ENCODE assay signal across 26 cellular contexts in the genomic region with DNA sequence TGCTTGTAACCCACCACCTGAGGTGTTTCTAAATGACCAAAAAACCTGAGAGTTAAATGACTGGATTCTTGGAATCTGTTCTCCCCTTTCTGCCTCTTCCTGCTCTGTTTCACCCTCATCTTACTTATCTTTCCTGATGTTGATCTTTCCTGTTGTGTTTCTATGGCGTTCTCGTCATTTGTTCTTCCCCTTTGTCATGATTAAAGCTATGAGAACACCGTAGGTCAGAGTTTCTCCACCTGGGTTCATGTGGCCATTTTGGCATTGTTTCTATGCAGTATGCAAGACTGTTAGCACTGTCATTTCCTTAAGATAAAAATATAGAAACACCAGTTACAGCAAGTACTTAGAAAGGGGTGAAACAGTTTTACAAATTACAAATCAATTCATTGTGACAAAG.
"Had no signal": no experiment of that assay in that cellular context is flagged by ENCODE, and none has a peak within 500 bp of the region (broad histone marks: within the 10 kb centered on the region; RNA-seq: fewer than 3 reads in every experiment).

No MANE protein-coding gene starts in this region.

- H3K36me3 Mint-ChIP-seq: natural killer cell had no signal

- H3K27ac Mint-ChIP-seq: activated B cell treated with CpG ODN at 0.5 μM for 24 hours; activated CD4-positive, alpha-beta T cell treated with anti-CD3 and anti-CD28 coated beads for 36 hours; activated naive CD4-positive, alpha-beta T cell treated with anti-CD3 and anti-CD28 coated beads for 36 hours; activated naive CD8-positive, alpha-beta T cell treated with anti-CD3 and anti-CD28 coated beads for 36 hours; activated T-helper 1 cell treated with anti-CD3 and anti-CD28 coated beads, Interleukin-12 subunit alpha, Interleukin-12 subunit beta, Interleukin-2, Interleukin-4 antibody, amounts not matched to agents 30 ng/mL and 10 ng/mL and 1 ng/mL, durations not matched to agents 14 hours and 24 hours and 36 hours; memory B cell; natural killer cell; neural progenitor cell; stimulated activated naive B cell treated with anti-CD40 and anti-IgM and Interleukin-4, amounts not matched to agents 10 μg/mL and 1 μg/mL and 100 μg/mL, for 72 hours; T-cell; T-helper 2 cell treated with Interferon-gamma antibody and Interleukin-4, amounts not matched to agents 5 μg/mL and 100 μg/mL, for 36 hours had no signal

- H3K4me3 Mint-ChIP-seq: activated B cell treated with CpG ODN at 0.5 μM for 24 hours; activated CD4-positive, alpha-beta T cell treated with anti-CD3 and anti-CD28 coated beads for 36 hours; activated naive CD4-positive, alpha-beta T cell treated with anti-CD3 and anti-CD28 coated beads for 36 hours; activated naive CD8-positive, alpha-beta T cell treated with anti-CD3 and anti-CD28 coated beads for 36 hours; activated T-helper 1 cell treated with anti-CD3 and anti-CD28 coated beads, Interleukin-12 subunit alpha, Interleukin-12 subunit beta, Interleukin-2, Interleukin-4 antibody, amounts not matched to agents 30 ng/mL and 10 ng/mL and 1 ng/mL, durations not matched to agents 14 hours and 24 hours and 36 hours; memory B cell; natural killer cell; neural progenitor cell; stimulated activated naive B cell treated with anti-CD40 and anti-IgM and Interleukin-4, amounts not matched to agents 10 μg/mL and 1 μg/mL and 100 μg/mL, for 72 hours; T-cell; T-helper 2 cell treated with Interferon-gamma antibody and Interleukin-4, amounts not matched to agents 5 μg/mL and 100 μg/mL, for 36 hours had no signal

- H3K9ac ChIP-seq: neural progenitor cell, parathyroid adenoma had no signal

- H3K27me3 ChIP-seq: adrenal gland, body of pancreas, gastrocnemius medialis, heart left ventricle, neural progenitor cell, testis, transverse colon had no signal

- H3K4me1 ChIP-seq: adrenal gland, body of pancreas, neural progenitor cell, parathyroid adenoma, testis, transverse colon had no signal

- H3K4me2 ChIP-seq: neural progenitor cell had no signal

- H2AFZ ChIP-seq: neural progenitor cell, parathyroid adenoma had no signal

- H3K36me3 ChIP-seq: adrenal gland, gastrocnemius medialis, neural progenitor cell, transverse colon had no signal

- H3K9me3 ChIP-seq: adrenal gland, body of pancreas, gastrocnemius medialis, testis, transverse colon had no signal

- ATAC-seq: activated CD4-positive, alpha-beta T cell treated with anti-CD3 and anti-CD28 coated beads for 36 hours; body of pancreas; gastrocnemius medialis; heart left ventricle; natural killer cell; right cardiac atrium; stimulated activated naive B cell treated with anti-CD40 and anti-IgM and Interleukin-4, amounts not matched to agents 10 μg/mL and 1 μg/mL and 100 μg/mL, for 72 hours; T-cell had no signal

- H3K4me1 Mint-ChIP-seq: activated CD4-positive, alpha-beta T cell treated with anti-CD3 and anti-CD28 coated beads for 36 hours; activated naive CD8-positive, alpha-beta T cell treated with anti-CD3 and anti-CD28 coated beads for 36 hours; neural progenitor cell had no signal

- H3K4me3 ChIP-seq: adrenal gland, body of pancreas, coronary artery, gastrocnemius medialis, heart left ventricle, neural progenitor cell, testis, transverse colon had no signal

- H3K9me3 Mint-ChIP-seq: activated naive CD4-positive, alpha-beta T cell treated with anti-CD3 and anti-CD28 coated beads for 36 hours; activated T-helper 1 cell treated with anti-CD3 and anti-CD28 coated beads, Interleukin-12 subunit alpha, Interleukin-12 subunit beta, Interleukin-2, Interleukin-4 antibody, amounts not matched to agents 30 ng/mL and 10 ng/mL and 1 ng/mL, durations not matched to agents 14 hours and 24 hours and 36 hours; natural killer cell; T-helper 2 cell treated with Interferon-gamma antibody and Interleukin-4, amounts not matched to agents 5 μg/mL and 100 μg/mL, for 36 hours had no signal

- H3K27ac ChIP-seq: adrenal gland, body of pancreas, coronary artery, gastrocnemius medialis, heart left ventricle, neural progenitor cell, parathyroid adenoma, testis, transverse colon had no signal

- DNase-seq: activated B cell treated with CpG ODN at 0.5 μM for 24 hours; activated CD4-positive, alpha-beta T cell treated with anti-CD3 and anti-CD28 coated beads for 36 hours; activated effector memory CD4-positive, alpha-beta T cell treated with anti-CD3 and anti-CD28 coated beads, Interleukin-2, amount 50 U/mL, for 16 hours; activated naive CD4-positive, alpha-beta T cell treated with anti-CD3 and anti-CD28 coated beads for 36 hours; activated naive CD8-positive, alpha-beta T cell treated with anti-CD3 and anti-CD28 coated beads for 36 hours; adrenal gland; aorta; body of pancreas; gastrocnemius medialis; heart left ventricle; hypothalamus; natural killer cell; occipital lobe; right cardiac atrium; stimulated activated CD4-positive, alpha-beta T cell treated with anti-CD3 and anti-CD28 coated beads, Interleukin-15, amount 100 ng/mL, for 24 hours; stimulated activated CD4-positive, alpha-beta T cell treated with anti-CD3 and anti-CD28 coated beads, Interleukin-2, amount 100 ng/mL, for 24 hours; stimulated activated naive B cell treated with anti-CD40 and anti-IgM and Interleukin-4, amounts not matched to agents 10 μg/mL and 1 μg/mL and 100 μg/mL, for 72 hours; T-cell; testis; transverse colon had no signal

- H3K27me3 Mint-ChIP-seq: activated B cell treated with CpG ODN at 0.5 μM for 24 hours; activated CD4-positive, alpha-beta T cell treated with anti-CD3 and anti-CD28 coated beads for 36 hours; activated naive CD8-positive, alpha-beta T cell treated with anti-CD3 and anti-CD28 coated beads for 36 hours; memory B cell; stimulated activated naive B cell treated with anti-CD40 and anti-IgM and Interleukin-4, amounts not matched to agents 10 μg/mL and 1 μg/mL and 100 μg/mL, for 72 hours; T-cell had no signal
